ENCODE assay signal across 10 cellular contexts in the genomic region with DNA sequence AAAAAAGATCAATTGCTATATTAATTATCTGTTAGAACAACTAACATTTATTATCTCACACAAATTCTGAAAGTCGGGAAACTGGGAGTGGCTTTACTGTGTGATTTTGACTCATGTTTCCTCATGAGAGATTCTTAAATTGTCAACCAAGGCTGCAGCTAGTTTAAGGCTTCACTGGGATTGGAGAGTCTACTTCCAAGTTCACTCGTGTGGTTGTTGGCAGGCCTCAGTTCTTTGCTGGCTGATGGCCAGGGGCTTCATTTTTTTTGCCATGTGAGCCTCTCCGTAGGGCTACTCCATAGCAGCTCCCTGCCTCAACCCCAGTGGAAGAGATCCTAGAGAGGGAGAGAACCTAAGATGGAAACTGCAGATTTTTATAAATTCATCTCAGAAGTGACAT. TPM values are rescaled to one million over a fixed set of nuclear protein-coding genes. Genes with fewer than 3 reads are reported as not detected.
DNase-seq lines count a peak whose midpoint lies in the region; TF ChIP-seq lines count a peak whose summit lies in the region.
"Had no signal": no experiment of that assay in that cellular context is flagged by ENCODE, and none has a peak within 500 bp of the region (broad histone marks: within the 10 kb centered on the region; RNA-seq: fewer than 3 reads in every experiment).

No MANE protein-coding gene starts in this region.

- no peaks in the 10 kb centered on the region for H3K27me3 ChIP-seq in A673 (replicated peaks; ENCODE audit: insufficient read depth, low read depth, low read length, poor library complexity)

- CTCF ChIA-PET in A673 (lab: Charles Lee) = no interaction called here
- CTCF ChIA-PET in RWPE1 (lab: Yijun Ruan, JAX) = no interaction called here

- no peak overlapping the region for H3K4me3 ChIP-seq in A673 (ENCODE audit: low read depth, low read length, poor library complexity, severe bottlenecking)

- H3K36me3 ChIP-seq in A673 (ENCODE audit: insufficient read depth, low read length, poor library complexity, severe bottlenecking) = no peaks in the 10 kb centered on the region

- no peaks in the 10 kb centered on the region for H3K27me3 Mint-ChIP-seq in nephron (ENCODE audit: low read depth)
- H3K27me3 Mint-ChIP-seq: progenitor cell of endocrine pancreas had no signal

- no peak overlapping the region for H3K27ac ChIP-seq in A673 (ENCODE audit: low read depth, low read length, poor library complexity, severe bottlenecking)
- H3K27ac ChIP-seq in RWPE1 = peak overlapping the region; percentile 59

- peaks cover 2% of the 10 kb centered on the region for H3K4me1 ChIP-seq in A673 (ENCODE audit: insufficient read depth, low read length, poor library complexity, severe bottlenecking)

- DNase-seq in A673 (ENCODE audit: low spot score) (peak; percentile 16), RWPE1 (ENCODE audit: low spot score) (no peak), fibroblast of peridontal ligament (ENCODE audit: extremely low read depth) (peak; percentile 94), HPDE6-E6E7 (ENCODE audit: extremely low spot score) (no peak), activated gamma-delta T cell (lab: John Stamatoyannopoulos, UW) (no peak)
- DNase-seq in stimulated activated CD4-positive, alpha-beta T cell treated with anti-CD3 and anti-CD28 coated beads, Interleukin-12 subunit alpha, Interleukin-12 subunit beta, amount 100 ng/mL, for 4 hours = no peak
- no peak for DNase-seq in activated CD4-positive, alpha-beta T cell treated with anti-CD3 and anti-CD28 coated beads for 48 hours
- DNase-seq: activated CD4-positive, alpha-beta T cell treated with anti-CD3 and anti-CD28 coated beads, Interleukin-2, amount 50 U/mL, for 4 hours had no signal

- no TSS peak for BruUV-seq in A673 (replicated peaks; lab: Mats Ljungman, UMichigan)

- POLR2A ChIA-PET in A673 (lab: Charles Lee; ENCODE audit: low non-redundant PET) = no interaction called here
- POLR2A ChIA-PET in RWPE1 (lab: Yijun Ruan, JAX; ENCODE audit: low non-redundant PET) = no interaction called here

- no peaks in the 10 kb centered on the region for H3K9me3 ChIP-seq in A673 (ENCODE audit: low read depth, low read length, poor library complexity, severe bottlenecking)

- H3K9me3 Mint-ChIP-seq in nephron = no peaks in the 10 kb centered on the region

- intact Hi-C loops in A673 (cut with micrococcal nuclease; ENCODE audit: unreplicated experiment) = no loop called here

- H3K36me3 Mint-ChIP-seq in nephron (ENCODE audit: low read depth) = no peaks in the 10 kb centered on the region

- H3K4me1 Mint-ChIP-seq in nephron = peaks cover 15% of the 10 kb centered on the region

- no peak overlapping the region for H3K4me3 Mint-ChIP-seq in nephron

- H3K27ac Mint-ChIP-seq in nephron = peak overlapping the region in 2 of 3 experiments; percentile 23 to 79
- H3K27ac Mint-ChIP-seq: progenitor cell of endocrine pancreas had no signal

- TF ChIP-seq CTCF in A673 (conservative IDR thresholded peaks at IDR 0.05; ENCODE audit: low read depth, low read length) = no peak
- no peak for TF ChIP-seq CTCF in RWPE1 (conservative IDR thresholded peaks at IDR 0.05; ENCODE audit: low read depth)
- TF ChIP-seq CTCF in nephron (IDR thresholded peaks at IDR 0.05; ENCODE audit: unreplicated experiment in 3 of 3) = no peak

RNA-seq across cellular contexts. Expression of a gene that starts 24.5 kb away (rescaled TPM):
- 4.0 and 6.7 TPM in 2 replicates for total RNA-seq in A673 (2021)

Comparison
In these comparisons a context has a peak if more than half of its experiments do, and no peak if none do; other contexts are left out.
1. DNase-seq: peak in A673 (single experiment) and fibroblast of peridontal ligament (single experiment); none in RWPE1 (single experiment), HPDE6-E6E7 (single experiment), stimulated activated CD4-positive, alpha-beta T cell treated with anti-CD3 and anti-CD28 coated beads, Interleukin-12 subunit alpha, Interleukin-12 subunit beta, amount 100 ng/mL, for 4 hours (single experiment), activated gamma-delta T cell (single experiment) and activated CD4-positive, alpha-beta T cell treated with anti-CD3 and anti-CD28 coated beads for 48 hours (single experiment).